In genomic region chr5:139711067-139711851, GRCh38 we compare ENCODE assay signal across 8 cellular contexts.
DNase-seq lines count a peak whose midpoint lies in the region; ATAC-seq and TF ChIP-seq lines count a peak whose summit lies in the region.

No MANE protein-coding gene starts in this region.

- peaks cover 24 to 26% (median 24%) of the 10 kb centered on the region in 3 donors for H3K4me1 Mint-ChIP-seq in T-cell

- ATAC-seq in T-cell (replicated peaks in 1 of 4) (peak; percentile 65 to 70 (median 66)), HG02970 (IDR thresholded peaks at IDR 0.05; ENCODE audit: low FRiP score, unreplicated experiment) (no peak), HG03571 (IDR thresholded peaks at IDR 0.05; ENCODE audit: unreplicated experiment) (no peak)

- in situ Hi-C loops in astrocyte of the spinal cord (cut with HindIII; ENCODE audit: low sequenced_read_pairs) = no loop called here

- peak in 33 of 34 experiments; percentile 27 to 70 (median 59) for DNase-seq in T-cell
- peak; percentile 45 for DNase-seq in astrocyte of the spinal cord (ENCODE audit: low read depth, low spot score)

- H3K36me3 ChIP-seq in KOPT-K1 (ENCODE audit: insufficient read depth, low read length) = no peaks in the 10 kb centered on the region
- H3K36me3 ChIP-seq in iPS-15b (ENCODE audit: control insufficient read depth, insufficient read depth, low read length) = no peaks in the 10 kb centered on the region
- H3K36me3 ChIP-seq in skeletal muscle tissue (ENCODE audit: control insufficient read depth in 3 of 3, insufficient read depth in 3 of 3, low read length in 3 of 3) = no peaks in the 10 kb centered on the region

- H3K4me3 Mint-ChIP-seq in T-cell = peak overlapping the region; percentile 64 to 73 (median 68)

- no peaks in the 10 kb centered on the region for H3K9me3 Mint-ChIP-seq in T-cell

- H3K4me1 ChIP-seq in iPS-15b (ENCODE audit: control insufficient read depth, insufficient read depth, low read length) (peaks cover 20% of the 10 kb centered on the region), skeletal muscle tissue (ENCODE audit: control insufficient read depth in 3 of 3, insufficient read depth in 3 of 3, low read length in 3 of 3) (peaks cover 20 to 25% (median 22%) of the 10 kb centered on the region in 3 donors)

- H3K27me3 Mint-ChIP-seq in T-cell = peaks cover 0 to 9% of the 10 kb centered on the region in 2 donors

- CTCF ChIA-PET in T-cell (lab: Charles Lee) = interaction anchor here (0.5 to 1.6 kb wide), 17 partner anchors 10 to 911 kb away, joined by 3 to 11 read pairs (median 4); partner anchors contain the start of gene UBE2D2 (in 1 of the 2)

- peaks cover 20% of the 10 kb centered on the region for H3K27me3 ChIP-seq in iPS-15b (ENCODE audit: control insufficient read depth, insufficient read depth, low read length)
- peaks cover 0 to 10% (median 10%) of the 10 kb centered on the region in 3 donors for H3K27me3 ChIP-seq in skeletal muscle tissue (ENCODE audit: control insufficient read depth in 3 of 3, insufficient read depth in 3 of 3, low read length in 3 of 3)

- H3K4me3 ChIP-seq in astrocyte of the spinal cord (ENCODE audit: low read depth, low read length) = peak overlapping the region; percentile 36
- peak overlapping the region; percentile 66 for H3K4me3 ChIP-seq in iPS-15b (ENCODE audit: low read depth, low read length)
- peak overlapping the region; percentile 51 to 66 (median 60) for H3K4me3 ChIP-seq in skeletal muscle tissue (ENCODE audit: low read length in 3 of 3)

- peak; percentile 46 for TF ChIP-seq CTCF in GM12872 (IDR thresholded peaks at IDR 0.05; ENCODE audit: insufficient read depth, low read depth, low read length)
- TF ChIP-seq CTCF in astrocyte of the spinal cord (IDR thresholded peaks at IDR 0.05; ENCODE audit: low read depth, low read length) = peak; percentile 51

- peak overlapping the region; percentile 49 for H3K9ac ChIP-seq in iPS-15b (ENCODE audit: low read depth, low read length)
- H3K9ac ChIP-seq in skeletal muscle tissue (ENCODE audit: low read depth in 1 of 3, low read length in 3 of 3) = peak overlapping the region in 2 of 3 donors; percentile 38 to 66

- H3K27ac Mint-ChIP-seq in T-cell = peak overlapping the region in 1 of 2 donors; percentile 22

- H3K36me3 Mint-ChIP-seq in T-cell = no peaks in the 10 kb centered on the region

- H3K27ac ChIP-seq in KOPT-K1 (ENCODE audit: low read depth, low read length, poor library complexity, severe bottlenecking) (peak overlapping the region; percentile 3), skeletal muscle tissue (ENCODE audit: low read depth, low read length) (no peak overlapping the region)

- POLR2A ChIA-PET in T-cell (lab: Charles Lee) = interaction anchor here (0.6 to 1.3 kb wide), 8 partner anchors 35 to 1168 kb away, joined by 4 to 8 read pairs (median 5); partner anchors contain the start of genes CXXC5 (in 1 of the 2) and ETF1 (in 1 of the 2)

- H3K9me3 ChIP-seq in KOPT-K1 (ENCODE audit: insufficient read depth, low read length, poor library complexity, severe bottlenecking) (peaks cover 6% of the 10 kb centered on the region), iPS-15b (ENCODE audit: control insufficient read depth, insufficient read depth, low read length) (no peaks in the 10 kb centered on the region), skeletal muscle tissue (ENCODE audit: control insufficient read depth in 3 of 3, low read length in 3 of 3) (no peaks in the 10 kb centered on the region)

Comparison
In these comparisons a context has a peak if more than half of its experiments do, and no peak if none do; other contexts are left out.
1. ATAC-seq: peak in T-cell (4 of 4); none in HG02970 (single experiment) and HG03571 (single experiment).
2. Peak in every context shown above with its lines, with median percentiles within 50 percentile points of each other: H3K4me3 ChIP-seq.